1 cellular context compared by ENCODE assay signal in genomic region chr17:65173951-65174683, GRCh38.
TF ChIP-seq lines count a peak whose summit lies in the region.

No MANE protein-coding gene starts in this region.

TF ChIP-seq in K562, 482 proteins besides CTCF, POLR2A, EP300 and RAD21 (continues in another document):
- TF ChIP-seq BRD9 (IDR thresholded peaks at IDR 0.05; ENCODE audit: low read depth, partially characterized antibody) = no peak
- no peak for TF ChIP-seq CEBPB (tag; IDR thresholded peaks at IDR 0.05)
- 0 out of 2 replicates have a peak, but pooled peaks have one; percentile 14 for TF ChIP-seq MBD2 (IDR thresholded peaks at IDR 0.05; ENCODE audit: borderline replicate concordance, low read depth)
- TF ChIP-seq PHF20 (IDR thresholded peaks at IDR 0.05; ENCODE audit: partially characterized antibody) = peak; percentile 88
- no peak for TF ChIP-seq ZNF165 (CRISPR knock-in tag; IDR thresholded peaks at IDR 0.05; ENCODE audit: borderline replicate concordance)
- TF ChIP-seq CBFA2T3 (IDR thresholded peaks at IDR 0.05) = 0 out of 2 replicates have a peak, but pooled peaks have one; percentile 3
- TF ChIP-seq CREB3 (tag; conservative IDR thresholded peaks at IDR 0.05; ENCODE audit: low read depth) = no peak
- TF ChIP-seq ID3 (CRISPR knock-in tag; IDR thresholded peaks at IDR 0.05) = no peak
- no peak for TF ChIP-seq ID3 (tag; IDR thresholded peaks at IDR 0.05)
- TF ChIP-seq MAFG (tag; conservative IDR thresholded peaks at IDR 0.05) = no peak
- no peak for TF ChIP-seq CSDE1 (IDR thresholded peaks at IDR 0.05)
- TF ChIP-seq FOXK2 (conservative IDR thresholded peaks at IDR 0.05 in 1 of 2, IDR thresholded peaks at IDR 0.05 in 1 of 2; ENCODE audit: low read depth in 2 of 2) = no peak
- no peak for TF ChIP-seq NFE2 (IDR thresholded peaks at IDR 0.05; ENCODE audit: low read depth)
- 0 out of 4 replicates have a peak, but pooled peaks have one; percentile 22 to 26 for TF ChIP-seq MLLT1 (IDR thresholded peaks at IDR 0.05)
- TF ChIP-seq ZNF347 (CRISPR knock-in tag; IDR thresholded peaks at IDR 0.05; ENCODE audit: low read depth) = no peak
- no peak for TF ChIP-seq RB1 (IDR thresholded peaks at IDR 0.05; ENCODE audit: low read depth)
- TF ChIP-seq ETS1 (conservative IDR thresholded peaks at IDR 0.05; ENCODE audit: control insufficient read depth, low read depth, low read length) = no peak
- TF ChIP-seq DEAF1 (CRISPR knock-in tag; IDR thresholded peaks at IDR 0.05) = no peak
- TF ChIP-seq CREM (IDR thresholded peaks at IDR 0.05; ENCODE audit: low read depth) = no peak
- no peak for TF ChIP-seq MCM2 (IDR thresholded peaks at IDR 0.05; ENCODE audit: low read depth)
- TF ChIP-seq THRA (IDR thresholded peaks at IDR 0.05) = no peak
- TF ChIP-seq ZNF41 (CRISPR knock-in tag; conservative IDR thresholded peaks at IDR 0.05) = no peak
- peak; percentile 26 for TF ChIP-seq ASH1L (IDR thresholded peaks at IDR 0.05; ENCODE audit: borderline replicate concordance, low read depth, partially characterized antibody)
- TF ChIP-seq ZBTB2 (IDR thresholded peaks at IDR 0.05) = 0 out of 2 replicates have a peak, but pooled peaks have one; percentile 30
- no peak for TF ChIP-seq POLR2B (IDR thresholded peaks at IDR 0.05; ENCODE audit: low read depth, partially characterized antibody)
- TF ChIP-seq DLX4 (CRISPR knock-in tag; IDR thresholded peaks at IDR 0.05) = no peak
- TF ChIP-seq ZNF561 (CRISPR knock-in tag; conservative IDR thresholded peaks at IDR 0.05) = no peak
- TF ChIP-seq ZNF253 (CRISPR knock-in tag; conservative IDR thresholded peaks at IDR 0.05) = no peak
- TF ChIP-seq ZNF445 (CRISPR knock-in tag; IDR thresholded peaks at IDR 0.05; ENCODE audit: low read depth) = no peak
- TF ChIP-seq RNF219 (CRISPR knock-in tag; IDR thresholded peaks at IDR 0.05) = no peak
- no peak for TF ChIP-seq KLF13 (tag; IDR thresholded peaks at IDR 0.05; ENCODE audit: borderline replicate concordance, low read depth)
- TF ChIP-seq SRSF7 (optimal IDR thresholded peaks at IDR 0.05; ENCODE audit: low read depth, low read length) = no peak
- TF ChIP-seq YY1 (IDR thresholded peaks at IDR 0.05; ENCODE audit: borderline replicate concordance in 1 of 3, control insufficient read depth in 1 of 3, extremely low read depth in 1 of 3, insufficient read depth in 3 of 3, insufficient read length in 1 of 3, insufficient replicate concordance in 2 of 3, low read depth in 1 of 3, low read length in 2 of 3) = no peak
- no peak for TF ChIP-seq FOXJ3 (CRISPR knock-in tag; IDR thresholded peaks at IDR 0.05)
- TF ChIP-seq E4F1 (CRISPR knock-in tag; IDR thresholded peaks at IDR 0.05; ENCODE audit: borderline replicate concordance) = no peak
- TF ChIP-seq SMARCB1 (IDR thresholded peaks at IDR 0.05; ENCODE audit: insufficient read length, low read depth) = no peak
- 0 out of 2 replicates have a peak, but pooled peaks have one; percentile 26 for TF ChIP-seq TRIM25 (IDR thresholded peaks at IDR 0.05; ENCODE audit: borderline replicate concordance)
- TF ChIP-seq SRSF9 (IDR thresholded peaks at IDR 0.05; ENCODE audit: borderline replicate concordance, low read depth, low read length) = no peak
- TF ChIP-seq ATF1 (CRISPR knock-in tag; IDR thresholded peaks at IDR 0.05) = no peak
- TF ChIP-seq ATF1 (tag; IDR thresholded peaks at IDR 0.05) = no peak
- no peak for TF ChIP-seq TSC22D4 (tag; IDR thresholded peaks at IDR 0.05)
- no peak for TF ChIP-seq ZNF354B (CRISPR knock-in tag; IDR thresholded peaks at IDR 0.05)
- TF ChIP-seq MAFK (IDR thresholded peaks at IDR 0.05; ENCODE audit: low read length) = no peak
- no peak for TF ChIP-seq HDGF (IDR thresholded peaks at IDR 0.05)
- TF ChIP-seq E2F3 (CRISPR knock-in tag; IDR thresholded peaks at IDR 0.05) = no peak
- TF ChIP-seq HDAC1 (IDR thresholded peaks at IDR 0.05) = peak in 1 of 2 experiments; percentile 31; a peak in 1 of 4 replicates
- no peak for TF ChIP-seq ZNF146 (CRISPR knock-in tag; IDR thresholded peaks at IDR 0.05; ENCODE audit: unreplicated experiment)
- TF ChIP-seq TRIM24 (IDR thresholded peaks at IDR 0.05) = peak in 1 of 2 experiments; percentile 5; a peak in 1 of 4 replicates
- no peak for TF ChIP-seq MCM3 (IDR thresholded peaks at IDR 0.05)
- no peak for TF ChIP-seq BHLHE40 (IDR thresholded peaks at IDR 0.05; ENCODE audit: low read length)
- TF ChIP-seq ZEB2 (IDR thresholded peaks at IDR 0.05) = no peak
- TF ChIP-seq GTF2B (IDR thresholded peaks at IDR 0.05; ENCODE audit: extremely low read depth, insufficient read length) = no peak
- TF ChIP-seq NFRKB (IDR thresholded peaks at IDR 0.05; ENCODE audit: low read depth) = peak; percentile 51; the same call in 1 of the 2 replicates
